ENCODE assay signal across 18 cellular contexts in the genomic region with DNA sequence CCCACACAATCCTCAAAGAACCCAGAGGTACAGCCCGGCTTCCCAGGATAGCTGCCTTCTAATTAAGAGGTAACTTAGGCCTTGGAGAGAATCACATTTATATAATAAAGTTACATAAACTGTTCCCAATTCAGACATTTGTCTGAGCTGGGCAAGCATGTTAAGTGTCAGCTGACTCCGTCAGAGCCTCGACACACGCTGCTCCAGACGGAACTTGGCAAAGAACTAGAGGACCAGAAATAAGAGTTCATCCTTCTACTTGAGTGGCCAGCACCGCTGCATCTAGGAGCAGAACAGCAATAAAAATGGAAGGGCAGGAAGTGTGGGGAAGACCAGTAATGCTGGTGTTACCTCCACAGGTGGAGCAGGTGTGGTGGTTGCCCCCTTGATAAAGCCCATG.
DNase-seq lines count a peak whose midpoint lies in the region; ATAC-seq and TF ChIP-seq lines count a peak whose summit lies in the region.
"Had no signal": no experiment of that assay in that cellular context is flagged by ENCODE, and none has a peak within 500 bp of the region (broad histone marks: within the 10 kb centered on the region; RNA-seq: fewer than 3 reads in every experiment).

No MANE protein-coding gene starts in this region.

- no peaks in the 10 kb centered on the region for H3K27me3 ChIP-seq in PC-9 (ENCODE audit: insufficient read depth, low read depth)
- H3K27me3 ChIP-seq in trophoblast cell (ENCODE audit: insufficient read depth, low read length): no peaks in the 10 kb centered on the region
- peaks cover 5% of the 10 kb centered on the region for H3K27me3 ChIP-seq in osteoblast (ENCODE audit: insufficient read depth, low read length)
- H3K27me3 ChIP-seq: BLaER1 treated with 17β-estradiol and CSF1 and Interleukin-3, amounts not matched to agents 10 nM and 100 nM had no signal

- peaks cover 10% of the 10 kb centered on the region; the same call in 1 of the 2 replicates for H3F3A ChIP-seq in PC-9 (ENCODE audit: insufficient read depth, low read depth)

- peak overlapping the region; percentile 49 for H2BK120ac ChIP-seq in trophoblast cell (ENCODE audit: insufficient read depth, low read length, poor library complexity)

- no peak overlapping the region for H3K14ac ChIP-seq in trophoblast cell (ENCODE audit: low read length)

- H4K20me1 ChIP-seq in PC-9 (ENCODE audit: insufficient read depth) (no peaks in the 10 kb centered on the region), osteoblast (ENCODE audit: insufficient read depth, low read length) (no peaks in the 10 kb centered on the region)
- H4K20me1 ChIP-seq: BLaER1 treated with 17β-estradiol and CSF1 and Interleukin-3, amounts not matched to agents 10 nM and 100 nM had no signal

- no peak overlapping the region for H4K12ac ChIP-seq in trophoblast cell (ENCODE audit: low read depth, low read length)

- H3K79me1 ChIP-seq in trophoblast cell (ENCODE audit: low read length): peaks cover 2% of the 10 kb centered on the region

- H3K4me1 ChIP-seq in PC-9 (replicated peaks; ENCODE audit: insufficient read depth) (peaks cover 37% of the 10 kb centered on the region), trophoblast cell (ENCODE audit: control insufficient read depth in 1 of 2, insufficient read depth in 2 of 2, low read length in 2 of 2) (peaks cover 8 to 10% of the 10 kb centered on the region in 2 experiments), osteoblast (ENCODE audit: insufficient read depth, low read length) (no peaks in the 10 kb centered on the region)
- H3K4me1 ChIP-seq: BLaER1 treated with 17β-estradiol and CSF1 and Interleukin-3, amounts not matched to agents 10 nM and 100 nM had no signal

- no peak overlapping the region for H2AFZ ChIP-seq in PC-9
- H2AFZ ChIP-seq in trophoblast cell (ENCODE audit: insufficient read depth, low read length, poor library complexity): no peak overlapping the region
- no peak overlapping the region for H2AFZ ChIP-seq in osteoblast (ENCODE audit: low read length)
- H2AFZ ChIP-seq: GM23248 had no signal

- H3K18ac ChIP-seq in trophoblast cell (ENCODE audit: low read length): no peak overlapping the region

- no peaks in the 10 kb centered on the region for H3K9me3 ChIP-seq in PC-9 (ENCODE audit: insufficient read depth, low read depth)
- no peaks in the 10 kb centered on the region for H3K9me3 ChIP-seq in trophoblast cell (ENCODE audit: insufficient read depth, low read depth, low read length)
- H3K9me3 ChIP-seq in osteoblast (ENCODE audit: low read depth, low read length): no peaks in the 10 kb centered on the region
- H3K9me3 ChIP-seq: BLaER1 treated with 17β-estradiol and CSF1 and Interleukin-3, amounts not matched to agents 10 nM and 100 nM; HAP-1 had no signal

- H4K8ac ChIP-seq in trophoblast cell (ENCODE audit: low read depth, low read length): no peak overlapping the region

- H3K4me3 ChIP-seq in PC-9: no peak overlapping the region
- no peak overlapping the region for H3K4me3 ChIP-seq in trophoblast cell (ENCODE audit: low read depth, low read length)
- H3K4me3 ChIP-seq in osteoblast (ENCODE audit: insufficient read depth, low read length): no peak overlapping the region
- H3K4me3 ChIP-seq: BLaER1 treated with 17β-estradiol and CSF1 and Interleukin-3, amounts not matched to agents 10 nM and 100 nM; GM23248; HAP-1 had no signal

- H3K79me2 ChIP-seq in PC-9 (ENCODE audit: low read depth) (peaks cover 23% of the 10 kb centered on the region; the same call in 1 of the 2 replicates), trophoblast cell (ENCODE audit: control insufficient read depth, insufficient read depth, low read length, poor library complexity) (no peaks in the 10 kb centered on the region), osteoblast (ENCODE audit: insufficient read depth, low read length) (no peaks in the 10 kb centered on the region)

- no TSS peak for BruUV-seq in PC-9 (replicated peaks; lab: Mats Ljungman, UMichigan)

- H2AK5ac ChIP-seq in trophoblast cell (ENCODE audit: low read length): no peak overlapping the region

- no CpG with 5 or more reads among the region's 6 CpGs for whole genome bisulfite sequencing in trophoblast cell (ENCODE audit: extremely low coverage, insufficient coverage, insufficient read length)

- CTCF ChIA-PET in PC-9 (lab: Charles Lee): no interaction called here

- H4K91ac ChIP-seq in trophoblast cell (ENCODE audit: low read depth, low read length): no peak overlapping the region

- H2BK12ac ChIP-seq in trophoblast cell (ENCODE audit: low read length): no peak overlapping the region

- intact Hi-C loops in PC-9 (cut with micrococcal nuclease; ENCODE audit: unreplicated experiment): loop anchor here (10.0 kb wide), 1 partner anchor 80 kb away; the partner anchor contains the start of gene MYO5B

- H3K36me3 ChIP-seq in PC-9 (ENCODE audit: low read depth) (no peaks in the 10 kb centered on the region), trophoblast cell (ENCODE audit: control insufficient read depth in 1 of 2, insufficient read depth in 2 of 2, low read length in 2 of 2) (no peaks in the 10 kb centered on the region), osteoblast (ENCODE audit: insufficient read depth, low read length) (no peaks in the 10 kb centered on the region)
- H3K36me3 ChIP-seq: BLaER1 treated with 17β-estradiol and CSF1 and Interleukin-3, amounts not matched to agents 10 nM and 100 nM; HAP-1 had no signal

- H2BK5ac ChIP-seq in trophoblast cell (ENCODE audit: low read depth, low read length, poor library complexity): no peak overlapping the region

- ATAC-seq in HG03097 (IDR thresholded peaks at IDR 0.05; ENCODE audit: low FRiP score, unreplicated experiment): no peak

- H3K4ac ChIP-seq in trophoblast cell (ENCODE audit: low read depth, low read length): no peak overlapping the region

- 0 out of 2 replicates have a peak overlapping the region, but pooled peaks have one; percentile 7 for H3K4me2 ChIP-seq in PC-9
- H3K4me2 ChIP-seq in trophoblast cell (ENCODE audit: low read length): no peak overlapping the region
- H3K4me2 ChIP-seq in osteoblast (ENCODE audit: insufficient read depth, low read length): no peak overlapping the region
- H3K4me2 ChIP-seq: BLaER1 treated with 17β-estradiol and CSF1 and Interleukin-3, amounts not matched to agents 10 nM and 100 nM had no signal

- TF ChIP-seq CTCF in PC-9 (conservative IDR thresholded peaks at IDR 0.05) (no peak), osteoblast (IDR thresholded peaks at IDR 0.05; ENCODE audit: extremely low read depth, low read depth, low read length) (no peak)

- peak; percentile 10 for DNase-seq in NCI-H510A treated with DMSO at 0.1 percent for 48 hours (lab: John Stamatoyannopoulos, UW)
- no peak for DNase-seq in NCI-H510A (lab: John Stamatoyannopoulos, UW)
- DNase-seq in PC-9: no peak
- DNase-seq in trophoblast cell: no peak
- no peak for DNase-seq in OCI-M2 (lab: John Stamatoyannopoulos, UW; ENCODE audit: unreplicated experiment)
- no peak for DNase-seq in osteoblast (ENCODE audit: insufficient read length, low spot score, missing footprints)
- DNase-seq: 8988T; CD4-positive, CD25-positive, alpha-beta regulatory T cell; CD8-positive, alpha-beta memory T cell; COR-L47; DMS 273 treated with DMSO at 0.1 percent for 48 hours; DMS53; GDM1; GM23248 had no signal

- POLR2A ChIA-PET in PC-9 (lab: Charles Lee; ENCODE audit: unreplicated experiment): no interaction called here

- H3K23ac ChIP-seq in trophoblast cell (ENCODE audit: low read length): no peak overlapping the region

- H3K9ac ChIP-seq in trophoblast cell (ENCODE audit: low read length): no peak overlapping the region
- H3K9ac ChIP-seq: BLaER1 treated with 17β-estradiol and CSF1 and Interleukin-3, amounts not matched to agents 10 nM and 100 nM; GM23248 had no signal

- H3K9me2 ChIP-seq in PC-9 (ENCODE audit: insufficient read depth): no peaks in the 10 kb centered on the region

- H3K27ac ChIP-seq in PC-9 (no peak overlapping the region), trophoblast cell (ENCODE audit: low read depth, low read length) (no peak overlapping the region), osteoblast (ENCODE audit: low read depth, low read length) (no peak overlapping the region)
- H3K27ac ChIP-seq: BLaER1 treated with 17β-estradiol and CSF1 and Interleukin-3, amounts not matched to agents 10 nM and 100 nM; GM23248; HL-60 had no signal
